28 cellular contexts compared by ENCODE assay signal in the genomic region with DNA sequence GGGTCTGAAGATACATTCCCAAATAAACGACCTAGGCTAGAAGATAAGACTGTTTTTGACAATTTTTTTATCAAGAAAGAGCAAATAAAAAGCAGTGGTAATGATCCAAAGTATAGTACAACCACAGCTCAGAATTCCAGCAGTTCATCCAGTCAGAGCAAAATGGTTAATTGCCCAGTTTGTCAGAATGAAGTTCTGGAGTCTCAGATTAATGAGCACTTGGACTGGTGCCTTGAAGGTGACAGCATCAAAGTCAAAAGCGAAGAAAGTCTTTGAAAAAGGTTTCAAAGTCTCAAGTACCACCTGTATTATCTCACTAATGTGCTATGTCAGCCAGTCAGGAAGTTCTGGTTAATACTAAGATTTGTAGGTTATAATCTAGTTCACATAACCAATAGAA. TPM values are rescaled to one million over a fixed set of nuclear protein-coding genes. Genes with fewer than 3 reads are reported as not detected.
DNase-seq lines count a peak whose midpoint lies in the region; ATAC-seq, FAIRE-seq and TF ChIP-seq lines count a peak whose summit lies in the region.
"Had no signal": no experiment of that assay in that cellular context is flagged by ENCODE, and none has a peak within 500 bp of the region (broad histone marks: within the 10 kb centered on the region; RNA-seq: fewer than 3 reads in every experiment).

No MANE protein-coding gene starts in this region.

- CTCF ChIA-PET in Panc1 (lab: Charles Lee) = no interaction called here

- H3K27ac ChIP-seq in left ventricle myocardium inferior (replicated peaks) = peak overlapping the region; percentile 21
- H3K27ac ChIP-seq in right cardiac atrium (ENCODE audit: low read length) = no peak overlapping the region
- H3K27ac ChIP-seq in Panc1 (ENCODE audit: low read length) = no peak overlapping the region
- H3K27ac ChIP-seq in keratinocyte (ENCODE audit: control insufficient read depth, insufficient read depth, low read length) = no peak overlapping the region
- H3K27ac ChIP-seq in smooth muscle cell (ENCODE audit: low read depth) = no peak overlapping the region
- H3K27ac ChIP-seq: HL-60, RWPE1 had no signal

- no peak for ATAC-seq in right cardiac atrium
- no peak for ATAC-seq in Panc1
- ATAC-seq in GM18907 (IDR thresholded peaks at IDR 0.05; ENCODE audit: unreplicated experiment) = no peak
- ATAC-seq: GM23338 had no signal

- no peaks in the 10 kb centered on the region for H3K79me2 ChIP-seq in keratinocyte (ENCODE audit: control insufficient read depth, insufficient read depth, low read length)
- H3K79me2 ChIP-seq in smooth muscle cell (ENCODE audit: low read depth) = peaks cover 3% of the 10 kb centered on the region

- FAIRE-seq in keratinocyte (lab: Jason Lieb, UNC) = peak; percentile 51
- FAIRE-seq: GM18507 had no signal

- TSS peak; percentile 26 for BruUV-seq in Panc1 (replicated peaks; lab: Mats Ljungman, UMichigan)

- H3K9me3 ChIP-seq in left ventricle myocardium inferior (replicated peaks) = no peaks in the 10 kb centered on the region
- H3K9me3 ChIP-seq in right cardiac atrium (ENCODE audit: control insufficient read depth, low read length) = no peaks in the 10 kb centered on the region
- H3K9me3 ChIP-seq in Panc1 (ENCODE audit: control insufficient read depth, insufficient read depth, low read depth, low read length) = no peaks in the 10 kb centered on the region
- no peaks in the 10 kb centered on the region for H3K9me3 ChIP-seq in keratinocyte (ENCODE audit: control insufficient read depth, low read depth, low read length)
- no peaks in the 10 kb centered on the region for H3K9me3 ChIP-seq in smooth muscle cell (replicated peaks; ENCODE audit: low read depth)
- H3K9me3 ChIP-seq: BE2C, MG63 had no signal

- peaks cover 16% of the 10 kb centered on the region for H3F3A ChIP-seq in smooth muscle cell (ENCODE audit: low read depth)

- in situ Hi-C loops in Panc1 (cut with HindIII; ENCODE audit: low pct_unique_long_range_greater_than_20kb, low sequenced_read_pairs) = no loop called here

- no peaks in the 10 kb centered on the region for H3K9me1 ChIP-seq in keratinocyte (ENCODE audit: control insufficient read depth, extremely low read depth, insufficient read depth, low read length)

- H3K4me3 ChIP-seq in left ventricle myocardium inferior (no peak overlapping the region), right cardiac atrium (ENCODE audit: low read length) (no peak overlapping the region), Panc1 (ENCODE audit: low read depth in 2 of 2, low read length in 2 of 2) (no peak overlapping the region), keratinocyte (ENCODE audit: control insufficient read depth in 2 of 3, extremely low read depth in 1 of 3, insufficient read depth in 2 of 3, low read depth in 1 of 3, low read length in 3 of 3) (no peak overlapping the region), smooth muscle cell (no peak overlapping the region)
- H3K4me3 ChIP-seq: GM23338, MG63 had no signal

- DNase-seq in left ventricle myocardium inferior = no peak
- no peak for DNase-seq in right cardiac atrium
- no peak for DNase-seq in Panc1 (ENCODE audit: low read depth, low spot score)
- no peak for DNase-seq in keratinocyte (ENCODE audit: low read depth, low spot score)
- DNase-seq in NCI-H187 (lab: John Stamatoyannopoulos, UW) = no peak
- no peak for DNase-seq in smooth muscle cell (lab: John Stamatoyannopoulos, UW; ENCODE audit: unreplicated experiment)
- no peak for DNase-seq in HT-29 (ENCODE audit: low spot score)
- DNase-seq: 8988T; ACHN; BE2C; CD8-positive, alpha-beta memory T cell; DMS153; H9; KBM-7; MG63; NCI-H1105 treated with DMSO at 0.1 percent for 48 hours; NCI-H146; NCI-H2029; NCI-H446; NCI-H524 treated with DMSO at 0.1 percent for 48 hours; NCI-H82; NK-92 treated with Interleukin-12 subunit alpha and Interleukin-12 subunit beta, amount 100 ng/mL, for 24 hours; SHP77 had no signal

- intact Hi-C loops in left ventricle myocardium inferior (cut with micrococcal nuclease) (no loop called here), right cardiac atrium (cut with DNase I) (loop anchor here in 1 of 4 donors (5.0 to 10.0 kb wide), 2 partner anchors 62 to 249 kb away; no protein-coding TSS in a partner anchor), Panc1 (cut with micrococcal nuclease; ENCODE audit: unreplicated experiment) (no loop called here)

- H2AFZ ChIP-seq in keratinocyte (ENCODE audit: control insufficient read depth, low read length) = no peak overlapping the region
- H2AFZ ChIP-seq in smooth muscle cell (ENCODE audit: low read depth) = no peak overlapping the region
- H2AFZ ChIP-seq: GM23338 had no signal

- H3K4me1 ChIP-seq in left ventricle myocardium inferior = peaks cover 21% of the 10 kb centered on the region
- H3K4me1 ChIP-seq in right cardiac atrium (ENCODE audit: control insufficient read depth, insufficient read depth, low read length) = no peaks in the 10 kb centered on the region
- H3K4me1 ChIP-seq in Panc1 (ENCODE audit: control insufficient read depth, insufficient read depth, low read length) = peaks cover 5% of the 10 kb centered on the region; the same call in 1 of the 2 replicates
- peaks cover 3% of the 10 kb centered on the region for H3K4me1 ChIP-seq in keratinocyte (ENCODE audit: control insufficient read depth, extremely low read depth, insufficient read depth, low read length)
- no peaks in the 10 kb centered on the region for H3K4me1 ChIP-seq in smooth muscle cell (ENCODE audit: low read depth)

- H3K36me3 ChIP-seq in left ventricle myocardium inferior (peaks cover 41% of the 10 kb centered on the region), Panc1 (ENCODE audit: control insufficient read depth, insufficient read depth, low read length) (peaks cover 23% of the 10 kb centered on the region), keratinocyte (ENCODE audit: control insufficient read depth in 2 of 2, extremely low read depth in 1 of 2, insufficient read depth in 2 of 2, low read length in 2 of 2) (peaks cover 11 to 24% of the 10 kb centered on the region in 2 experiments), smooth muscle cell (ENCODE audit: low read depth) (peaks cover 10% of the 10 kb centered on the region)

- H3K9ac ChIP-seq in keratinocyte (ENCODE audit: control insufficient read depth, extremely low read depth, insufficient read depth, low read length) (no peak overlapping the region), smooth muscle cell (ENCODE audit: low read depth) (no peak overlapping the region)

- POLR2A ChIA-PET in Panc1 (lab: Charles Lee) = no interaction called here

- no peak for TF ChIP-seq CTCF in left ventricle myocardium inferior (IDR thresholded peaks at IDR 0.05; ENCODE audit: borderline replicate concordance)
- no peak for TF ChIP-seq CTCF in Panc1 (IDR thresholded peaks at IDR 0.05)
- TF ChIP-seq CTCF in keratinocyte (optimal IDR thresholded peaks at IDR 0.05 in 1 of 3, IDR thresholded peaks at IDR 0.05 in 1 of 3, conservative IDR thresholded peaks at IDR 0.05 in 1 of 3; ENCODE audit: extremely low read depth in 1 of 3, insufficient read depth in 2 of 3, low read length in 3 of 3) = no peak
- no peak for TF ChIP-seq CTCF in smooth muscle cell (IDR thresholded peaks at IDR 0.05; ENCODE audit: borderline replicate concordance, insufficient read depth, poor library complexity, severe bottlenecking)

- 62% methylated on average over 2 of the region's 2 CpGs for WGBS in right cardiac atrium
- WGBS in smooth muscle cell (ENCODE audit: low lambda C conversion rate) = 91% methylated on average over 2 of the region's 2 CpGs

- H3K27me3 ChIP-seq in left ventricle myocardium inferior (ENCODE audit: low read depth) (no peaks in the 10 kb centered on the region), right cardiac atrium (ENCODE audit: control insufficient read depth, insufficient read depth) (no peaks in the 10 kb centered on the region), Panc1 (ENCODE audit: control insufficient read depth, insufficient read depth, low read length) (no peaks in the 10 kb centered on the region), keratinocyte (ENCODE audit: control insufficient read depth, extremely low read depth, insufficient read depth, low read length) (no peaks in the 10 kb centered on the region), smooth muscle cell (ENCODE audit: low read depth) (no peaks in the 10 kb centered on the region)
- H3K27me3 ChIP-seq: BE2C, MG63 had no signal

- dilution Hi-C loops in keratinocyte (cut with MboI; ENCODE audit: extremely low pct_ligation_motif_present, low sequenced_read_pairs) = no loop called here

- H4K20me1 ChIP-seq in keratinocyte (ENCODE audit: control insufficient read depth, extremely low read depth, insufficient read depth, low read length) (no peaks in the 10 kb centered on the region), smooth muscle cell (ENCODE audit: low read depth) (peaks cover 8% of the 10 kb centered on the region)

- no peak overlapping the region for H3K4me2 ChIP-seq in keratinocyte (ENCODE audit: control insufficient read depth, extremely low read depth, insufficient read depth, low read depth, low read length)
- no peak overlapping the region for H3K4me2 ChIP-seq in smooth muscle cell
- H3K4me2 ChIP-seq: GM23338 had no signal

RNA-seq across cellular contexts. Expression of a gene that starts 15.0 kb away (rescaled TPM):
- total RNA-seq in left ventricle myocardium inferior (7.4 TPM), right cardiac atrium (10 to 100 TPM in 1 of 4 donors, 1 to 10 TPM in 3; 5.6 to 10.4 (median 7.4) TPM), Panc1 (2021; ENCODE audit: unreplicated experiment) (20.0 TPM), smooth muscle cell (16.9 and 24.1 TPM in 2 replicates)
- polyA plus RNA-seq in right cardiac atrium (4.7 TPM), keratinocyte (15.7 to 17.4 TPM (median 16.8 TPM) in 3 replicates), smooth muscle cell (8.7 and 9.6 TPM in 2 replicates)
- 14.0 TPM for polyA plus RNA-seq in Panc1 (2012; ENCODE audit: insufficient read length)
- 25.1 TPM for polyA plus RNA-seq in keratinocyte (2011; ENCODE audit: low read depth)
- polyA plus RNA-seq in keratinocyte (2011; cell fraction: cytosol; rRNA removed) = 9.7 and 14.1 TPM in 2 replicates
- polyA plus RNA-seq in keratinocyte (2011; cell fraction: nucleus; rRNA removed) = 19.2 and 21.0 TPM in 2 replicates
- 6.5 and 15.9 TPM in 2 replicates for polyA plus RNA-seq in keratinocyte (2012; ENCODE audit: low replicate concordance)
- polyA minus RNA-seq in keratinocyte = 17.3 to 33.2 TPM (median 22.5 TPM) in 3 replicates
- polyA minus RNA-seq in keratinocyte (2011; cell fraction: cytosol; rRNA and poly(A)+ RNA removed) = 24.4 TPM
- polyA minus RNA-seq in keratinocyte (2011; cell fraction: nucleus; rRNA and poly(A)+ RNA removed) = 18.4 and 26.7 TPM in 2 replicates
- total RNA-seq in HT-29 (2014; rRNA removed; shearing (Covaris generic)) = 19.6 and 28.7 TPM in 2 replicates

RNA-seq across cellular contexts. Expression of a gene that starts 15.4 kb away (rescaled TPM):
- total RNA-seq in left ventricle myocardium inferior = 12.2 TPM
- 10 to 100 TPM; 12.3 to 16.9 (median 14.0) TPM for total RNA-seq in right cardiac atrium
- 5.9 TPM for polyA plus RNA-seq in right cardiac atrium
- 14.0 TPM for total RNA-seq in Panc1 (2021; ENCODE audit: unreplicated experiment)
- polyA plus RNA-seq in Panc1 (2012; ENCODE audit: insufficient read length) = 4.3 TPM
- 6.0 to 7.1 TPM (median 6.9 TPM) in 3 replicates for polyA plus RNA-seq in keratinocyte
- 3.3 TPM for polyA plus RNA-seq in keratinocyte (2011; ENCODE audit: low read depth)
- 2.4 and 3.7 TPM in 2 replicates for polyA plus RNA-seq in keratinocyte (2011; cell fraction: cytosol; rRNA removed)
- polyA plus RNA-seq in keratinocyte (2011; cell fraction: nucleus; rRNA removed) = 9.3 and 11.2 TPM in 2 replicates
- polyA plus RNA-seq in keratinocyte (2012; ENCODE audit: low replicate concordance) = 7.4 and 7.6 TPM in 2 replicates
- polyA minus RNA-seq in keratinocyte = 11.0 to 12.8 TPM (median 12.0 TPM) in 3 replicates
- polyA minus RNA-seq in keratinocyte (2011; cell fraction: cytosol; rRNA and poly(A)+ RNA removed) = 9.8 TPM
- 11.7 and 17.5 TPM in 2 replicates for polyA minus RNA-seq in keratinocyte (2011; cell fraction: nucleus; rRNA and poly(A)+ RNA removed)
- 15.6 and 19.7 TPM in 2 replicates for total RNA-seq in smooth muscle cell
- 4.2 and 4.3 TPM in 2 replicates for polyA plus RNA-seq in smooth muscle cell
- total RNA-seq in HT-29 (2014; rRNA removed; shearing (Covaris generic)) = 11.0 and 11.6 TPM in 2 replicates
